19 cellular contexts compared by ENCODE assay signal in the genomic region with DNA sequence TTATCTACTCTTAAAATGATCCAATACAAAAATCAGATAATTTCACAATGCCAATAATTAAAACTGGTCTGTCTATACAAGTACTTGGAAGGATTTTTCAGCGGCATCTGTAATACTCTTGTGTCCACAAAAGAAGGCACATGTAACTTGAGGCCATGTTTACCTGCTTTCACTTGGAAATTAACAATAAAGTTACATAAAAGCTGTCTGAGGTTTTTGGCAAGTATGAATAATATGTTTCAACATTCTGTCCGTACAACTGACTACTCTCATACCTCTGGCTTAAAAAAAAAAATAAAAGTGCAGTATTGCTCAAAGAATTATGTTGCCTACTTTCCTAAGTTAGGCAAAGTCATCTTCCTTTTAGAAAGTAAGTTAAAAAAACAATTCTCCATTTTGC.
"Had no signal": no experiment of that assay in that cellular context is flagged by ENCODE, and none has a peak within 500 bp of the region (broad histone marks: within the 10 kb centered on the region; RNA-seq: fewer than 3 reads in every experiment).

No MANE protein-coding gene starts in this region.

- H3K36me3 ChIP-seq: pancreas, WERI-Rb-1 had no signal

- H3K27ac ChIP-seq: neutrophil, pancreas, sigmoid colon, spleen, tibial nerve, WERI-Rb-1 had no signal

- FAIRE-seq: frontal cortex, keratinocyte, pancreas, urothelium cell line had no signal

- H3K27me3 ChIP-seq: neutrophil, pancreas, sigmoid colon, spleen, tibial nerve had no signal

- ATAC-seq: activated naive CD4-positive, alpha-beta T cell treated with anti-CD3 and anti-CD28 coated beads, Interleukin-2, amount 50 U/mL, for 72 hours; effector memory CD8-positive, alpha-beta T cell; natural killer cell treated with Interleukin-12 subunit alpha and Interleukin-12 subunit beta and Interleukin-15 and Interleukin-18, amount 100 ng/mL, for 72 hours; pancreas; stimulated activated naive B cell treated with anti-CD40 and anti-IgM and Interleukin-4, amounts not matched to agents 10 μg/mL and 1 μg/mL and 100 μg/mL, for 72 hours had no signal

- H3K4me3 ChIP-seq: lung, pancreas, sigmoid colon, spleen, tibial nerve had no signal

- DNase-seq: activated CD4-positive, alpha-beta T cell treated with anti-CD3 and anti-CD28 coated beads for 1 hour; activated gamma-delta T cell; amniotic stem cell; effector memory CD8-positive, alpha-beta T cell; hypothalamus; pancreas; sigmoid colon; spleen; stimulated activated naive B cell treated with anti-CD40 and anti-IgM and Interleukin-4, amounts not matched to agents 10 μg/mL and 1 μg/mL and 100 μg/mL, for 72 hours; T-helper 2 cell; WERI-Rb-1 had no signal

- H3K4me1 ChIP-seq: pancreas, sigmoid colon, tibial nerve had no signal

- H3K9me3 ChIP-seq: neutrophil, pancreas, sigmoid colon, spleen, tibial nerve had no signal
